10 cellular contexts compared by ENCODE assay signal in the genomic region with DNA sequence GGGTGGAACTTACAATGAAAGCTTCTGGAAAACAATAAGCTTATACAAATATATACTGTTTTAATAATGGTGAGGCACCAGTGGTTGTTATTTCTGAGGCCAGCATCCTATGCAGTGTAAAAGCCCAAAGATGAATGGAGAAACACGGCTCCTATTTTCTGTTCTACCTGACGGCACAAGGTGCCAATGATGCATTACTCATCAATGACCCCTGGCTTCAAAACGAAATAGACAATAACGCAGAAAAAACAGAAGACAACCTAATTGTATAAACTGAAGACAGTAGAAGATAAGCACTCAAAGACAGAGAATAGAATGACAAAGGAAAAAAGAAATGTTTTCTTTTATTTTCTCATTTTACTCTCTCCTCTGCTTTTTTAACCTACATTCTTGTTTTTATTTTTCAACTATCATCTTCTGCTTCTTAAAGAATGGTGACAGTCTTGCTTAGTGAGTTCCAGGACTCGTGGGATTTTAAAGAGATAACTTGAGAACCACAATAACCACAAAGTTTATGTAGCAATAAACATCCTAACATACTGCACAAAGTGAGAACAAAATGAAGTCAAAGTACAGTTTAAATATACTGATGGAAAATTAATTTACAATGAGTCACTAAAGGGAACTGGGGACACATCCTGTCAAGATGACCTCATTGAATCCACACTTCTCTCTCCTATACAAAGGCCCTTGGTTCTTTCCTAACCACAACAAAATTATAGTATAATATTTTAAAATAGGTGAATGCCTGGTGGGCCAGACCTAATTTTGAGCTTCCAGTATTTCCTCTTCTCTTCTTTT.
A peak's percentile ranks its signal among the peaks of the same experiment; 100 is the strongest.
DNase-seq lines count a peak whose midpoint lies in the region; ATAC-seq, FAIRE-seq and TF ChIP-seq lines count a peak whose summit lies in the region.
"Had no signal": no experiment of that assay in that cellular context is flagged by ENCODE, and none has a peak within 500 bp of the region (broad histone marks: within the 10 kb centered on the region; RNA-seq: fewer than 3 reads in every experiment).

No MANE protein-coding gene starts in this region.

- H3K9ac ChIP-seq in adipocyte (ENCODE audit: low read length), result no peak overlapping the region

- DNase-seq in AML-193 (lab: John Stamatoyannopoulos, UW) (peak; percentile 89 to 90), LHCN-M2 (ENCODE audit: low read depth) (peak; percentile 93), adipocyte (ENCODE audit: low read depth) (peak; percentile 82), kidney tubule cell (ENCODE audit: low spot score) (peak; percentile 94), uterus (no peak), GM12891 (ENCODE audit: insufficient read length, low spot score) (no peak)
- DNase-seq: SHP77; stimulated activated naive CD4-positive, alpha-beta T cell had no signal

- no peak for FAIRE-seq in GM12891 (lab: Jason Lieb, UNC)

- no peak for TF ChIP-seq CTCF in uterus (IDR thresholded peaks at IDR 0.05)

- intact Hi-C loops in uterus (cut with DNase I; ENCODE audit: low total_unique reads), result no loop called here

- H3K4me1 ChIP-seq in adipocyte (ENCODE audit: control insufficient read depth, insufficient read depth, low read length) (peaks cover 25% of the 10 kb centered on the region), uterus (no peaks in the 10 kb centered on the region)

- H3K27me3 ChIP-seq in adipocyte (replicated peaks; ENCODE audit: control insufficient read depth, insufficient read depth, low read length), result no peaks in the 10 kb centered on the region
- H3K27me3 ChIP-seq in uterus, result no peaks in the 10 kb centered on the region

- H3K4me3 ChIP-seq in adipocyte (ENCODE audit: low read length), result no peak overlapping the region
- no peak overlapping the region for H3K4me3 ChIP-seq in uterus

- no peak overlapping the region for H3K27ac ChIP-seq in uterus

- TF ChIP-seq POLR2A in uterus (IDR thresholded peaks at IDR 0.05) (no peak), GM12891 (IDR thresholded peaks at IDR 0.05; ENCODE audit: low read depth, low read length) (no peak)

- H3K9me3 ChIP-seq in adipocyte (ENCODE audit: control insufficient read depth, low read length) (no peaks in the 10 kb centered on the region), uterus (no peaks in the 10 kb centered on the region)

- no peak for ATAC-seq in HG02870 (IDR thresholded peaks at IDR 0.05; ENCODE audit: unreplicated experiment)
- no peak for ATAC-seq in HG03457 (IDR thresholded peaks at IDR 0.05; ENCODE audit: unreplicated experiment)

- H3K36me3 ChIP-seq in adipocyte (ENCODE audit: control insufficient read depth, insufficient read depth, low read length, severe bottlenecking) (no peaks in the 10 kb centered on the region), uterus (no peaks in the 10 kb centered on the region)

TF ChIP-seq in GM12891, 5 proteins besides CTCF, POLR2A, EP300 and RAD21:
- TF ChIP-seq PAX5 (IDR thresholded peaks at IDR 0.05; ENCODE audit: insufficient read depth, low read length, severe bottlenecking), result no peak
- no peak for TF ChIP-seq TAF1 (IDR thresholded peaks at IDR 0.05; ENCODE audit: low read depth, low read length)
- TF ChIP-seq POLR2AphosphoS5 (IDR thresholded peaks at IDR 0.05; ENCODE audit: low read depth, low read length), result no peak
- TF ChIP-seq POU2F2 (IDR thresholded peaks at IDR 0.05; ENCODE audit: low read depth, low read length), result no peak
- TF ChIP-seq SPI1 (IDR thresholded peaks at IDR 0.05; ENCODE audit: low read depth, low read length), result no peak

Comparison
In these comparisons a context has a peak if more than half of its experiments do, and no peak if none do; other contexts are left out.
1. DNase-seq: peak in AML-193 (2 of 2), LHCN-M2 (single experiment), adipocyte (single experiment) and kidney tubule cell (single experiment); none in uterus (0 of 2) and GM12891 (single experiment).